Comparison of ENCODE assay signal across 9 cellular contexts in genomic region chr16:22098538-22099255, GRCh38. TPM values are rescaled to one million over a fixed set of nuclear protein-coding genes. Genes with fewer than 3 reads are reported as not detected.
A peak's percentile ranks its signal among the peaks of the same experiment; 100 is the strongest.
DNase-seq lines count a peak whose midpoint lies in the region; ATAC-seq and TF ChIP-seq lines count a peak whose summit lies in the region.
"Had no signal": no experiment of that assay in that cellular context is flagged by ENCODE, and none has a peak within 500 bp of the region (broad histone marks: within the 10 kb centered on the region; RNA-seq: fewer than 3 reads in every experiment).

No MANE protein-coding gene starts in this region.

- POLR2A ChIA-PET in IMR-90 (lab: Charles Lee; ENCODE audit: unreplicated experiment), result no interaction called here

- WGBS in IMR-90 (ENCODE audit: extremely low coverage in 2 of 2, insufficient read length in 1 of 2), 2 experiments, result 0% methylated on average over 1 of the region's 8 CpGs; no CpG with 5 or more reads in 1 of the 2 experiments

- H4K20me1 ChIP-seq in IMR-90 (ENCODE audit: insufficient read depth, low read length), result no peaks in the 10 kb centered on the region
- H4K20me1 ChIP-seq: BLaER1 had no signal

- dilution Hi-C loops in IMR-90 (cut with HindIII; ENCODE audit: low sequenced_read_pairs, unreplicated experiment), result no loop called here

- no peak overlapping the region for H2BK5ac ChIP-seq in IMR-90 (ENCODE audit: low read depth, low read length, poor library complexity, severe bottlenecking)

- ATAC-seq in IMR-90 (ENCODE audit: low read depth) (peak; percentile 95), mucosa of descending colon (peak; percentile 69), HG02981 (IDR thresholded peaks at IDR 0.05; ENCODE audit: unreplicated experiment) (no peak)

- no peak overlapping the region for H2AK9ac ChIP-seq in IMR-90 (replicated peaks; ENCODE audit: low read depth, low read length, poor library complexity)

- no peak overlapping the region for H4K5ac ChIP-seq in IMR-90 (ENCODE audit: low read depth, low read length)

- peak overlapping the region; percentile 76 for H2AFZ ChIP-seq in IMR-90 (replicated peaks; ENCODE audit: low read length, poor library complexity)

- no peak overlapping the region for H2BK120ac ChIP-seq in IMR-90 (ENCODE audit: low read depth, low read length)

- H3K79me1 ChIP-seq in IMR-90 (ENCODE audit: low read depth in 1 of 2, low read length in 2 of 2), result no peaks in the 10 kb centered on the region

- peak; percentile 67 for TF ChIP-seq RAD21 in IMR-90 (IDR thresholded peaks at IDR 0.05; ENCODE audit: low read length)

- TF ChIP-seq POLR2A in IMR-90 (IDR thresholded peaks at IDR 0.05; ENCODE audit: low read depth, low read length) (no peak), Peyer's patch (IDR thresholded peaks at IDR 0.05) (no peak)

- H3K27me3 ChIP-seq in IMR-90 (ENCODE audit: control insufficient read depth, insufficient read depth, low read length) (peaks cover 3% of the 10 kb centered on the region), Peyer's patch (no peaks in the 10 kb centered on the region)
- H3K27me3 ChIP-seq: BLaER1 had no signal

- H3K18ac ChIP-seq in IMR-90 (ENCODE audit: low read depth, low read length), result no peak overlapping the region

- intact Hi-C loops in IMR-90 (cut with micrococcal nuclease), result loop anchor here (1.0 kb wide), 2 partner anchors 90 to 97 kb away; partner anchors contain the start of gene PDZD9
- intact Hi-C loops in mucosa of descending colon (cut with DNase I, micrococcal nuclease), result no loop called here
- intact Hi-C loops in posterior cingulate gyrus (cut with DNase I), result loop anchor here (5.0 kb wide), 1 partner anchor 96 kb away; the partner anchor contains the start of gene PDZD9

- H3K4me3 ChIP-seq in IMR-90 (ENCODE audit: insufficient read depth, low read depth, low read length) (no peak overlapping the region), Peyer's patch (no peak overlapping the region), mucosa of descending colon (no peak overlapping the region)
- H3K4me3 ChIP-seq: BLaER1 had no signal

- in situ Hi-C loops in IMR-90 (cut with MboI; ENCODE audit: low sequenced_read_pairs), result loop anchor here (5.0 kb wide), 1 partner anchor 101 kb away; no protein-coding TSS in a partner anchor

- DNase-seq in NCI-H2107 treated with DMSO at 0.1 percent for 48 hours (lab: John Stamatoyannopoulos, UW; ENCODE audit: unreplicated experiment) (peak; percentile 67), NCI-H2107 (lab: John Stamatoyannopoulos, UW) (no peak), IMR-90 (peak; percentile 44), Peyer's patch (no peak), dermis microvascular lymphatic vessel endothelial cell (ENCODE audit: low read depth in 2 of 2) (peak; percentile 43 to 61), mucosa of descending colon (peak in 1 of 3 donors; percentile 5), posterior cingulate gyrus (no peak)

- H3K36me3 ChIP-seq in IMR-90 (ENCODE audit: control insufficient read depth, insufficient read depth, low read length), result no peaks in the 10 kb centered on the region
- no peaks in the 10 kb centered on the region for H3K36me3 ChIP-seq in Peyer's patch
- H3K36me3 ChIP-seq in mucosa of descending colon (ENCODE audit: low read depth), result no peaks in the 10 kb centered on the region
- H3K36me3 ChIP-seq: BLaER1 had no signal

- BruUV-seq in IMR-90 (replicated peaks; lab: Mats Ljungman, UMichigan), result no TSS peak

- no peak overlapping the region for H3K56ac ChIP-seq in IMR-90 (ENCODE audit: extremely low read depth, insufficient read depth, low read length)

- H3K23ac ChIP-seq in IMR-90 (ENCODE audit: low read depth, low read length), result no peak overlapping the region

- TF ChIP-seq CTCF in IMR-90 (conservative IDR thresholded peaks at IDR 0.05; ENCODE audit: low read depth, low read length) (peak; percentile 65), Peyer's patch (IDR thresholded peaks at IDR 0.05) (peak in 5 of 6 experiments; percentile 2 to 59 (median 46)), mucosa of descending colon (IDR thresholded peaks at IDR 0.05) (no peak)

- H3K4me1 ChIP-seq in IMR-90 (ENCODE audit: control insufficient read depth, insufficient read depth, low read length) (no peaks in the 10 kb centered on the region), Peyer's patch (no peaks in the 10 kb centered on the region), mucosa of descending colon (ENCODE audit: low read depth) (no peaks in the 10 kb centered on the region)
- H3K4me1 ChIP-seq: BLaER1 had no signal

- no peak overlapping the region for H3K4ac ChIP-seq in IMR-90 (ENCODE audit: low read depth, low read length)

- CTCF ChIA-PET in IMR-90 (lab: Yijun Ruan, JAX), result interaction anchor here (0.6 to 3.0 kb wide), 20 partner anchors 8 to 1403 kb away, joined by 3 to 16 read pairs (median 4); partner anchors contain the start of gene MOSMO

- no peaks in the 10 kb centered on the region for H3K9me3 ChIP-seq in IMR-90 (ENCODE audit: control insufficient read depth, insufficient read depth, low read length)
- no peaks in the 10 kb centered on the region for H3K9me3 ChIP-seq in Peyer's patch
- H3K9me3 ChIP-seq in mucosa of descending colon, result no peaks in the 10 kb centered on the region
- H3K9me3 ChIP-seq: BLaER1 had no signal

- no peak overlapping the region for H3K27ac ChIP-seq in IMR-90 (ENCODE audit: insufficient read depth, low read length)
- H3K27ac ChIP-seq in Peyer's patch, result no peak overlapping the region
- H3K27ac ChIP-seq: BLaER1 had no signal

- H2AK5ac ChIP-seq in IMR-90 (ENCODE audit: low read depth, low read length), result no peak overlapping the region

- no peak overlapping the region for H4K91ac ChIP-seq in IMR-90 (ENCODE audit: insufficient read depth, low read depth, low read length)

- no peak overlapping the region for H2BK15ac ChIP-seq in IMR-90 (ENCODE audit: low read depth, low read length)

- no peak overlapping the region for H2BK20ac ChIP-seq in IMR-90 (ENCODE audit: low read depth, low read length)

- H3K14ac ChIP-seq in IMR-90 (replicated peaks; ENCODE audit: low read depth, low read length), result no peak overlapping the region

- H3K9me1 ChIP-seq in IMR-90 (ENCODE audit: insufficient read depth, low read length), result no peaks in the 10 kb centered on the region

- H3K9ac ChIP-seq in IMR-90 (ENCODE audit: low read depth, low read length), result no peak overlapping the region
- H3K9ac ChIP-seq: BLaER1 had no signal

- H4K8ac ChIP-seq in IMR-90 (ENCODE audit: low read depth in 2 of 2, low read length in 2 of 2), result no peak overlapping the region

- peak overlapping the region; percentile 78 for H3K4me2 ChIP-seq in IMR-90 (ENCODE audit: low read depth, low read length)
- H3K4me2 ChIP-seq: BLaER1 had no signal

TF ChIP-seq in IMR-90, 13 proteins besides CTCF, POLR2A, EP300 and RAD21:
- TF ChIP-seq SMC3 (IDR thresholded peaks at IDR 0.05; ENCODE audit: low read depth, low read length) (peak; percentile 60), BHLHE40 (IDR thresholded peaks at IDR 0.05; ENCODE audit: low read depth, low read length) (peak; percentile 43; the same call in 1 of the 2 replicates), CEBPB (IDR thresholded peaks at IDR 0.05; ENCODE audit: low read depth, low read length) (no peak)

RNA-seq across cellular contexts. Expression of gene VWA3A, which starts 6.4 kb away (rescaled TPM):
- not detected in 2 replicates for total RNA-seq in IMR-90 (2012; rRNA removed)
- 0.01 TPM in 1 of 2 replicates, not detected in the other for polyA plus RNA-seq in IMR-90 (2012; rRNA removed)
- not detected in 2 replicates for polyA plus RNA-seq in IMR-90 (2012; cell fraction: cytosol; rRNA removed)
- polyA plus RNA-seq in IMR-90 (2012; cell fraction: nucleus; rRNA removed; ENCODE audit: low replicate concordance), result 0.10 and 0.13 TPM in 2 replicates
- under 1 TPM in 1 of 4 donors, not detected in 3; 0.18 TPM for total RNA-seq in Peyer's patch
- total RNA-seq in dermis microvascular lymphatic vessel endothelial cell, result 0.13 TPM in 1 of 2 replicates, not detected in the other
- under 1 TPM in 2 of 3 donors, not detected in 1; 0.44 to 0.46 TPM for total RNA-seq in mucosa of descending colon

Comparison
In these comparisons a context has a peak if more than half of its experiments do, and no peak if none do; other contexts are left out.
1. DNase-seq: peak in NCI-H2107 treated with DMSO at 0.1 percent for 48 hours (single experiment), IMR-90 (single experiment) and dermis microvascular lymphatic vessel endothelial cell (2 of 2); none in NCI-H2107 (single experiment), Peyer's patch (0 of 3) and posterior cingulate gyrus (0 of 10).
2. intact Hi-C loops: an anchor here in IMR-90 (1.0 kb wide) and posterior cingulate gyrus (5.0 kb wide); none called in mucosa of descending colon.